7 cellular contexts compared by ENCODE assay signal in genomic region chr17:15852863-15853262, GRCh38.
DNase-seq lines count a peak whose midpoint lies in the region; ATAC-seq, FAIRE-seq and TF ChIP-seq lines count a peak whose summit lies in the region.
"Not testable (repeated sequence)": the region's sequence is repeated elsewhere in the genome, so short reads cannot be mapped to it uniquely, and the experiment has no call there.

No MANE protein-coding gene starts in this region.

- H3K4me1 Mint-ChIP-seq in activated CD8-positive, alpha-beta memory T cell treated with anti-CD3 and anti-CD28 coated beads, Interleukin-2, amount 10 ng/mL, durations not matched to agents 7 days and 5 days: not testable (repeated sequence)

- not testable (repeated sequence) for H3K27ac ChIP-seq in keratinocyte (ENCODE audit: control insufficient read depth, insufficient read depth, low read length)

- not testable (repeated sequence) for DNase-seq in GM12892 (ENCODE audit: insufficient read length); activated CD8-positive, alpha-beta memory T cell treated with anti-CD3 and anti-CD28 coated beads, Interleukin-2, amount 10 ng/mL, durations not matched to agents 7 days and 5 days; keratinocyte (ENCODE audit: low read depth, low spot score)

- H3K27ac Mint-ChIP-seq in activated CD8-positive, alpha-beta memory T cell treated with anti-CD3 and anti-CD28 coated beads, Interleukin-2, amount 10 ng/mL, durations not matched to agents 7 days and 5 days: not testable (repeated sequence)

- not testable (repeated sequence) for H3K36me3 Mint-ChIP-seq in activated CD8-positive, alpha-beta memory T cell treated with anti-CD3 and anti-CD28 coated beads, Interleukin-2, amount 10 ng/mL, durations not matched to agents 7 days and 5 days

- H3K4me3 Mint-ChIP-seq in activated CD8-positive, alpha-beta memory T cell treated with anti-CD3 and anti-CD28 coated beads, Interleukin-2, amount 10 ng/mL, durations not matched to agents 7 days and 5 days: not testable (repeated sequence)

- not testable (repeated sequence) for TF ChIP-seq CTCF in keratinocyte (optimal IDR thresholded peaks at IDR 0.05 in 1 of 3, IDR thresholded peaks at IDR 0.05 in 1 of 3, conservative IDR thresholded peaks at IDR 0.05 in 1 of 3; ENCODE audit: extremely low read depth in 1 of 3, insufficient read depth in 2 of 3, low read length in 3 of 3)

- H3K9me1 ChIP-seq in keratinocyte (ENCODE audit: control insufficient read depth, extremely low read depth, insufficient read depth, low read length): not testable (repeated sequence)

- not testable (repeated sequence) for H3K79me2 ChIP-seq in keratinocyte (ENCODE audit: control insufficient read depth, insufficient read depth, low read length)

- not testable (repeated sequence) for H3K4me1 ChIP-seq in keratinocyte (ENCODE audit: control insufficient read depth, extremely low read depth, insufficient read depth, low read length)

- FAIRE-seq in GM12892 (lab: Jason Lieb, UNC) (peak; percentile 92), keratinocyte (lab: Jason Lieb, UNC) (peak; percentile 76)

- not testable (repeated sequence) for H3K27me3 ChIP-seq in keratinocyte (ENCODE audit: control insufficient read depth, extremely low read depth, insufficient read depth, low read length)

- H3K4me2 ChIP-seq in keratinocyte (ENCODE audit: control insufficient read depth, extremely low read depth, insufficient read depth, low read depth, low read length): not testable (repeated sequence)

- H3K9ac ChIP-seq in keratinocyte (ENCODE audit: control insufficient read depth, extremely low read depth, insufficient read depth, low read length): not testable (repeated sequence)

- H3K27me3 Mint-ChIP-seq in activated CD8-positive, alpha-beta memory T cell treated with anti-CD3 and anti-CD28 coated beads, Interleukin-2, amount 10 ng/mL, durations not matched to agents 7 days and 5 days: not testable (repeated sequence)

- CTCF ChIA-PET in activated CD8-positive, alpha-beta memory T cell treated with anti-CD3 and anti-CD28 coated beads, Interleukin-2, amount 10 ng/mL, durations not matched to agents 7 days and 5 days (lab: Charles Lee): not testable (repeated sequence)

- H3K36me3 ChIP-seq in keratinocyte (ENCODE audit: control insufficient read depth in 2 of 2, extremely low read depth in 1 of 2, insufficient read depth in 2 of 2, low read length in 2 of 2): not testable (repeated sequence)

- not testable (repeated sequence) for H3K9me3 ChIP-seq in keratinocyte (ENCODE audit: control insufficient read depth, low read depth, low read length)

- TF ChIP-seq POLR2A in GM12892 (IDR thresholded peaks at IDR 0.05; ENCODE audit: low read depth, low read length): not testable (repeated sequence)

- not testable (repeated sequence) for H4K20me1 ChIP-seq in keratinocyte (ENCODE audit: control insufficient read depth, extremely low read depth, insufficient read depth, low read length)

- dilution Hi-C loops in keratinocyte (cut with MboI; ENCODE audit: extremely low pct_ligation_motif_present, low sequenced_read_pairs): not testable (repeated sequence)

- ATAC-seq in GM18907 (IDR thresholded peaks at IDR 0.05; ENCODE audit: unreplicated experiment) (peak; percentile 56), GM21423 (IDR thresholded peaks at IDR 0.05; ENCODE audit: unreplicated experiment) (peak; percentile 56), GM21825 (IDR thresholded peaks at IDR 0.05; ENCODE audit: unreplicated experiment) (peak; percentile 68), HG03066 (IDR thresholded peaks at IDR 0.05; ENCODE audit: low read depth, unreplicated experiment) (peak; percentile 65)
- ATAC-seq in activated CD8-positive, alpha-beta memory T cell treated with anti-CD3 and anti-CD28 coated beads, Interleukin-2, amount 10 ng/mL, durations not matched to agents 7 days and 5 days: peak; percentile 43

- not testable (repeated sequence) for H3K9me3 Mint-ChIP-seq in activated CD8-positive, alpha-beta memory T cell treated with anti-CD3 and anti-CD28 coated beads, Interleukin-2, amount 10 ng/mL, durations not matched to agents 7 days and 5 days (ENCODE audit: low read depth)

- not testable (repeated sequence) for H2AFZ ChIP-seq in keratinocyte (ENCODE audit: control insufficient read depth, low read length)

- not testable (repeated sequence) for H3K4me3 ChIP-seq in keratinocyte (ENCODE audit: control insufficient read depth in 2 of 3, extremely low read depth in 1 of 3, insufficient read depth in 2 of 3, low read depth in 1 of 3, low read length in 3 of 3)
